In genomic region chr5:14728109-14728938, GRCh38 we compare ENCODE assay signal across 9 cellular contexts.
DNase-seq lines count a peak whose midpoint lies in the region; ATAC-seq and TF ChIP-seq lines count a peak whose summit lies in the region.
"Had no signal": no experiment of that assay in that cellular context is flagged by ENCODE, and none has a peak within 500 bp of the region (broad histone marks: within the 10 kb centered on the region; RNA-seq: fewer than 3 reads in every experiment).

No MANE protein-coding gene starts in this region.

- peaks cover 35 to 51% (median 48%) of the 10 kb centered on the region in 3 donors for H3K4me1 ChIP-seq in skeletal muscle tissue (ENCODE audit: control insufficient read depth in 3 of 3, insufficient read depth in 3 of 3, low read length in 3 of 3)

- H3K4me3 ChIP-seq in skeletal muscle tissue (ENCODE audit: low read length in 3 of 3), result no peak overlapping the region

- peaks cover 28% of the 10 kb centered on the region for H3K4me1 Mint-ChIP-seq in chondrocyte (ENCODE audit: low read depth)
- peaks cover 5% of the 10 kb centered on the region for H3K4me1 Mint-ChIP-seq in activated naive CD8-positive, alpha-beta T cell treated with anti-CD3 and anti-CD28 coated beads for 36 hours
- H3K4me1 Mint-ChIP-seq: memory B cell had no signal

- no peaks in the 10 kb centered on the region for H3K27me3 ChIP-seq in skeletal muscle tissue (ENCODE audit: control insufficient read depth in 3 of 3, insufficient read depth in 3 of 3, low read length in 3 of 3)

- peak; percentile 90 for ATAC-seq in left lobe of liver
- ATAC-seq in GM18873 (IDR thresholded peaks at IDR 0.05; ENCODE audit: low FRiP score, unreplicated experiment), result no peak

- peak overlapping the region in 2 of 3 donors; percentile 38 to 64 for H3K9ac ChIP-seq in skeletal muscle tissue (ENCODE audit: low read depth in 1 of 3, low read length in 3 of 3)

- TF ChIP-seq CTCF in chondrocyte (IDR thresholded peaks at IDR 0.05), result no peak

- peaks cover 12% of the 10 kb centered on the region for H3K36me3 Mint-ChIP-seq in chondrocyte (ENCODE audit: low read depth)
- peaks cover 25% of the 10 kb centered on the region for H3K36me3 Mint-ChIP-seq in activated naive CD8-positive, alpha-beta T cell treated with anti-CD3 and anti-CD28 coated beads for 36 hours

- peak overlapping the region; percentile 12 for H3K27ac Mint-ChIP-seq in chondrocyte (ENCODE audit: unreplicated experiment)
- H3K27ac Mint-ChIP-seq in activated naive CD8-positive, alpha-beta T cell treated with anti-CD3 and anti-CD28 coated beads for 36 hours, result no peak overlapping the region
- H3K27ac Mint-ChIP-seq: memory B cell; stimulated activated effector memory CD8-positive, alpha-beta T cell treated with anti-CD3 and anti-CD28 coated beads, Interleukin-12 subunit alpha, Interleukin-12 subunit beta, amount 100 ng/mL, for 72 hours had no signal

- H3K9me3 ChIP-seq in skeletal muscle tissue (ENCODE audit: control insufficient read depth in 3 of 3, low read length in 3 of 3), result no peaks in the 10 kb centered on the region

- no peaks in the 10 kb centered on the region for H3K27me3 Mint-ChIP-seq in chondrocyte (ENCODE audit: low read depth)
- H3K27me3 Mint-ChIP-seq in activated naive CD8-positive, alpha-beta T cell treated with anti-CD3 and anti-CD28 coated beads for 36 hours, result no peaks in the 10 kb centered on the region
- H3K27me3 Mint-ChIP-seq: memory B cell had no signal

- DNase-seq in NCI-H1417 (lab: John Stamatoyannopoulos, UW) (peak in 2 of 3 experiments; percentile 87 to 94), chondrocyte (ENCODE audit: low spot score) (no peak), left lobe of liver (ENCODE audit: low spot score) (peak; percentile 91), HCEC 1CT (no peak)
- DNase-seq in activated naive CD8-positive, alpha-beta T cell treated with anti-CD3 and anti-CD28 coated beads for 36 hours, result no peak

- no peaks in the 10 kb centered on the region for H3K9me3 Mint-ChIP-seq in chondrocyte (ENCODE audit: low read depth)
- no peaks in the 10 kb centered on the region for H3K9me3 Mint-ChIP-seq in activated naive CD8-positive, alpha-beta T cell treated with anti-CD3 and anti-CD28 coated beads for 36 hours
- H3K9me3 Mint-ChIP-seq: memory B cell; stimulated activated effector memory CD8-positive, alpha-beta T cell treated with anti-CD3 and anti-CD28 coated beads, Interleukin-12 subunit alpha, Interleukin-12 subunit beta, amount 100 ng/mL, for 72 hours had no signal

- no peak overlapping the region for H3K4me3 Mint-ChIP-seq in chondrocyte (ENCODE audit: unreplicated experiment)
- H3K4me3 Mint-ChIP-seq in activated naive CD8-positive, alpha-beta T cell treated with anti-CD3 and anti-CD28 coated beads for 36 hours, result no peak overlapping the region
- H3K4me3 Mint-ChIP-seq: memory B cell; stimulated activated effector memory CD8-positive, alpha-beta T cell treated with anti-CD3 and anti-CD28 coated beads, Interleukin-12 subunit alpha, Interleukin-12 subunit beta, amount 100 ng/mL, for 72 hours had no signal

- peaks cover 0 to 15% (median 4%) of the 10 kb centered on the region in 3 donors for H3K36me3 ChIP-seq in skeletal muscle tissue (ENCODE audit: control insufficient read depth in 3 of 3, insufficient read depth in 3 of 3, low read length in 3 of 3)

- H3K27ac ChIP-seq in skeletal muscle tissue (ENCODE audit: low read depth, low read length), result peak overlapping the region; percentile 54

Comparison
In these comparisons a context has a peak if more than half of its experiments do, and no peak if none do; other contexts are left out.
1. DNase-seq: peak in NCI-H1417 (2 of 3) and left lobe of liver (single experiment); none in chondrocyte (single experiment), activated naive CD8-positive, alpha-beta T cell treated with anti-CD3 and anti-CD28 coated beads for 36 hours (single experiment) and HCEC 1CT (single experiment).